In the genomic region with DNA sequence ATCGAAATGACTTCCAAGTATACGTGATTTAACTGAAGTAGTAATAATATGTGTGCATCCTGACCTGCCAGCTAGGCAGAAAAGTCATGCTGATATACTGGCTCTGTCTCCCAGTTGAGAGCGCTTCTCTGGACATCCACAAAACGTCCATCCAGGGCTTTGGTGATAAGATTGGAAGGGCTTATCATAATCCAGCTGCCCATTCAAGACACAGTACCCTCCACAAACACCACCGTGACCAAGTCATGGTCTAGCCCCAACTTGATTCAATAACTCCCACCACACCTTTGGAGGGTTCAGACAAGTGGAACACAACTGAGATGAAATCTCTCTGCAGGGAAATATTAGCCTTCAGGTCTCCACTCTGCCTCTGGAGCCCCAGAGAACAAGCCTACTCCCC, we compare ENCODE assay signal across 1 cellular context.
TF ChIP-seq lines count a peak whose summit lies in the region.

No MANE protein-coding gene starts in this region.

TF ChIP-seq in endothelial cell of umbilical vein, 7 proteins besides CTCF, POLR2A, EP300 and RAD21 (continued from another document):
- no peak for TF ChIP-seq EZH2 (IDR thresholded peaks at IDR 0.05; ENCODE audit: borderline replicate concordance, low read depth, low read length, severe bottlenecking)
- no peak for TF ChIP-seq JUN (IDR thresholded peaks at IDR 0.05; ENCODE audit: borderline replicate concordance, insufficient read depth, insufficient read length, low read depth)
